In the genomic region with DNA sequence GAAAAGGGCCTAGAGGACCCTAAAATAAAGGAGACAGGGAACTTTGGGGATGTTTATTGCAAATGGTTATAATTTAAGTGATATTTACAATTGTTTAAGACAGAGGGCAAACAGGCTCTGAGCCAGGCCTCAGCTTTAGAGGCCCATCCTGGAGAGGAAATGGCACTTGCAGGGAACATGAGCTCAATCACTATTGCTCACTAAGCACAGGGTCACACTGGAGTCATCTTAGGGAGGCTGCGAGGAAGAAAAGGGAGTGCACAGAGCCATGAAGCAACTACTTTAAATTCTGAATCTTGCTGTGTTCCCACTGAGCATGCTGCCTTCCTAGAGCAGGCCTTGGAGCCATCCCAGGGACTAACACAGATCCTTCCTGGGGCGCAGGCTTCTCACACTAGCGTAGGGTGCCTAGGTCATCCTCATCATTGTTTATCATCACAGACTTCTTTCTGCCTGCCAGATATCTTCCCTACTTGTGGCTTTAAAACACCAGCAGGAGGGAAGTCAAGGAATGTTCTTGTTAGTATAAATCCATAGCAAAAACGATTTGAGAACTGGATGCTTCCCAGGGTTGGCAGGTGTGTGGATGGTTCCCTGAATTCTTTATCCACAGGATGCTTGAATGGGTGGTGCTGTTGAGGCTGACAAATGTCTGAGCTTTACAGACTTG, we compare ENCODE assay signal across 17 cellular contexts. TPM values are rescaled to one million over a fixed set of nuclear protein-coding genes. Genes with fewer than 3 reads are reported as not detected.
DNase-seq lines count a peak whose midpoint lies in the region; ATAC-seq and TF ChIP-seq lines count a peak whose summit lies in the region.
"Had no signal": no experiment of that assay in that cellular context is flagged by ENCODE, and none has a peak within 500 bp of the region (broad histone marks: within the 10 kb centered on the region; RNA-seq: fewer than 3 reads in every experiment).

No MANE protein-coding gene starts in this region.

- no peak for TF ChIP-seq RAD21 in IMR-90 (IDR thresholded peaks at IDR 0.05; ENCODE audit: low read length)

- no peaks in the 10 kb centered on the region for H3K27me3 ChIP-seq in IMR-90 (ENCODE audit: control insufficient read depth, insufficient read depth, low read length)
- H3K27me3 ChIP-seq: hepatocyte, thyroid gland had no signal

- H3K36me3 ChIP-seq in IMR-90 (ENCODE audit: control insufficient read depth, insufficient read depth, low read length) = peaks cover 8% of the 10 kb centered on the region; the same call in 1 of the 2 replicates

- no peak overlapping the region for H2BK15ac ChIP-seq in IMR-90 (ENCODE audit: low read depth, low read length)

- DNase-seq in activated CD8-positive, alpha-beta T cell treated with anti-CD3 and anti-CD28 coated beads for 36 hours = no peak
- no peak for DNase-seq in activated CD8-positive, alpha-beta T cell treated with anti-CD3 and anti-CD28 coated beads, Interleukin-2, amount 10 ng/mL, durations not matched to agents 7 days and 5 days
- DNase-seq in IMR-90 (peak; percentile 42), cerebellar cortex (ENCODE audit: low spot score) (peak; percentile 50), RKO (ENCODE audit: low spot score) (no peak), GM03348 (ENCODE audit: low spot score) (no peak)
- DNase-seq in activated effector memory CD4-positive, alpha-beta T cell treated with Interleukin-2 at 50 U/mL for 16 hours = no peak
- DNase-seq: activated T-cell treated with anti-CD3 and anti-CD28 coated beads, Interleukin-2, amount 50 U/mL, for 72 hours; MV-4-11; NCI-H1930; SW 1271; thyroid gland had no signal

- H3K4me1 Mint-ChIP-seq in activated CD8-positive, alpha-beta T cell treated with anti-CD3 and anti-CD28 coated beads for 36 hours (ENCODE audit: low read depth) = peaks cover 19% of the 10 kb centered on the region
- peaks cover 35% of the 10 kb centered on the region for H3K4me1 Mint-ChIP-seq in activated CD8-positive, alpha-beta T cell treated with anti-CD3 and anti-CD28 coated beads, Interleukin-2, amount 10 ng/mL, durations not matched to agents 7 days and 5 days (ENCODE audit: low read depth)
- H3K4me1 Mint-ChIP-seq in nephron = peaks cover 18% of the 10 kb centered on the region

- no peak overlapping the region for H2BK120ac ChIP-seq in IMR-90 (ENCODE audit: low read depth, low read length)

- in situ Hi-C loops in IMR-90 (cut with MboI; ENCODE audit: low sequenced_read_pairs) = loop anchor here (10.0 kb wide), 1 partner anchor 697 kb away; no protein-coding TSS in a partner anchor

- H3K79me1 ChIP-seq in IMR-90 (ENCODE audit: low read depth in 1 of 2, low read length in 2 of 2) = no peaks in the 10 kb centered on the region

- dilution Hi-C loops in IMR-90 (cut with HindIII; ENCODE audit: low sequenced_read_pairs, unreplicated experiment) = no loop called here

- H3K14ac ChIP-seq in IMR-90 (replicated peaks; ENCODE audit: low read depth, low read length) = 0 out of 2 replicates have a peak overlapping the region, but pooled peaks have one; percentile 65

- ATAC-seq in activated CD8-positive, alpha-beta T cell treated with anti-CD3 and anti-CD28 coated beads for 36 hours = no peak
- no peak for ATAC-seq in activated CD8-positive, alpha-beta T cell treated with anti-CD3 and anti-CD28 coated beads, Interleukin-2, amount 10 ng/mL, durations not matched to agents 7 days and 5 days
- no peak for ATAC-seq in IMR-90 (ENCODE audit: low read depth)
- ATAC-seq: activated T-cell treated with anti-CD3 and anti-CD28 coated beads, Interleukin-2, amount 50 U/mL, for 72 hours; GM23338; stimulated activated effector memory CD8-positive, alpha-beta T cell treated with anti-CD3 and anti-CD28 coated beads, Interleukin-12 subunit alpha, Interleukin-12 subunit beta, amount 100 ng/mL, for 72 hours had no signal

- peak overlapping the region; percentile 0; the same call in 1 of the 2 replicates for H3K27ac ChIP-seq in IMR-90 (ENCODE audit: insufficient read depth, low read length)
- H3K27ac ChIP-seq: hepatocyte, thyroid gland, VCaP had no signal

- H3K9me1 ChIP-seq in IMR-90 (ENCODE audit: insufficient read depth, low read length) = peaks cover 3% of the 10 kb centered on the region

- no peak overlapping the region for H3K4ac ChIP-seq in IMR-90 (ENCODE audit: low read depth, low read length)

- WGBS in IMR-90 (ENCODE audit: extremely low coverage in 2 of 2, insufficient read length in 1 of 2), 2 experiments = 50% methylated on average over 1 of the region's 4 CpGs; no CpG with 5 or more reads in 1 of the 2 experiments

- peak overlapping the region; percentile 72; the same call in 1 of the 2 replicates for H2AK5ac ChIP-seq in IMR-90 (ENCODE audit: low read depth, low read length)

- H3K4me3 ChIP-seq in IMR-90 (ENCODE audit: insufficient read depth, low read depth, low read length) = no peak overlapping the region
- H3K4me3 ChIP-seq: GM23338, hepatocyte, thyroid gland had no signal

- H4K8ac ChIP-seq in IMR-90 (ENCODE audit: low read depth in 2 of 2, low read length in 2 of 2) = no peak overlapping the region

- H2BK5ac ChIP-seq in IMR-90 (ENCODE audit: low read depth, low read length, poor library complexity, severe bottlenecking) = peak overlapping the region; percentile 34

- TF ChIP-seq POLR2A in IMR-90 (IDR thresholded peaks at IDR 0.05; ENCODE audit: low read depth, low read length) = no peak

- H3K4me2 ChIP-seq in IMR-90 (ENCODE audit: low read depth, low read length) = no peak overlapping the region
- H3K4me2 ChIP-seq: GM23338, hepatocyte had no signal

- CTCF ChIA-PET in activated CD8-positive, alpha-beta T cell treated with anti-CD3 and anti-CD28 coated beads for 36 hours (lab: Charles Lee) = no interaction called here
- CTCF ChIA-PET in activated CD8-positive, alpha-beta T cell treated with anti-CD3 and anti-CD28 coated beads, Interleukin-2, amount 10 ng/mL, durations not matched to agents 7 days and 5 days (lab: Charles Lee) = interaction anchor here (0.8 kb wide), 1 partner anchor 467 kb away, joined by 3 read pairs; no protein-coding TSS in a partner anchor
- CTCF ChIA-PET in IMR-90 (lab: Yijun Ruan, JAX) = no interaction called here

- no peak overlapping the region for H3K4me3 Mint-ChIP-seq in activated CD8-positive, alpha-beta T cell treated with anti-CD3 and anti-CD28 coated beads for 36 hours
- H3K4me3 Mint-ChIP-seq in activated CD8-positive, alpha-beta T cell treated with anti-CD3 and anti-CD28 coated beads, Interleukin-2, amount 10 ng/mL, durations not matched to agents 7 days and 5 days = no peak overlapping the region
- H3K4me3 Mint-ChIP-seq in nephron = no peak overlapping the region
- H3K4me3 Mint-ChIP-seq: activated T-cell treated with anti-CD3 and anti-CD28 coated beads, Interleukin-2, amount 50 U/mL, for 72 hours; GM23338; stimulated activated effector memory CD8-positive, alpha-beta T cell treated with anti-CD3 and anti-CD28 coated beads, Interleukin-12 subunit alpha, Interleukin-12 subunit beta, amount 100 ng/mL, for 72 hours had no signal

- no peak overlapping the region for H4K91ac ChIP-seq in IMR-90 (ENCODE audit: insufficient read depth, low read depth, low read length)

- no peak overlapping the region for H2BK20ac ChIP-seq in IMR-90 (ENCODE audit: low read depth, low read length)

- no peak overlapping the region for H2AK9ac ChIP-seq in IMR-90 (replicated peaks; ENCODE audit: low read depth, low read length, poor library complexity)

- H3K9me3 ChIP-seq in IMR-90 (ENCODE audit: control insufficient read depth, insufficient read depth, low read length) = no peaks in the 10 kb centered on the region
- H3K9me3 ChIP-seq: thyroid gland had no signal

- H3K23ac ChIP-seq in IMR-90 (ENCODE audit: low read depth, low read length) = 0 out of 2 replicates have a peak overlapping the region, but pooled peaks have one; percentile 48

- no peaks in the 10 kb centered on the region for H3K9me3 Mint-ChIP-seq in activated CD8-positive, alpha-beta T cell treated with anti-CD3 and anti-CD28 coated beads for 36 hours
- no peaks in the 10 kb centered on the region for H3K9me3 Mint-ChIP-seq in activated CD8-positive, alpha-beta T cell treated with anti-CD3 and anti-CD28 coated beads, Interleukin-2, amount 10 ng/mL, durations not matched to agents 7 days and 5 days (ENCODE audit: insufficient read depth)
- H3K9me3 Mint-ChIP-seq in nephron = no peaks in the 10 kb centered on the region
- H3K9me3 Mint-ChIP-seq: activated T-cell treated with anti-CD3 and anti-CD28 coated beads, Interleukin-2, amount 50 U/mL, for 72 hours; GM23338; stimulated activated effector memory CD8-positive, alpha-beta T cell treated with anti-CD3 and anti-CD28 coated beads, Interleukin-12 subunit alpha, Interleukin-12 subunit beta, amount 100 ng/mL, for 72 hours had no signal

- no peak overlapping the region for H2AFZ ChIP-seq in IMR-90 (replicated peaks; ENCODE audit: low read length, poor library complexity)
- H2AFZ ChIP-seq: GM23338, hepatocyte had no signal

- H3K27me3 Mint-ChIP-seq in activated CD8-positive, alpha-beta T cell treated with anti-CD3 and anti-CD28 coated beads for 36 hours = no peaks in the 10 kb centered on the region
- no peaks in the 10 kb centered on the region for H3K27me3 Mint-ChIP-seq in activated CD8-positive, alpha-beta T cell treated with anti-CD3 and anti-CD28 coated beads, Interleukin-2, amount 10 ng/mL, durations not matched to agents 7 days and 5 days (ENCODE audit: low read depth)
- H3K27me3 Mint-ChIP-seq in nephron (ENCODE audit: low read depth) = no peaks in the 10 kb centered on the region

- no peaks in the 10 kb centered on the region for H3K36me3 Mint-ChIP-seq in activated CD8-positive, alpha-beta T cell treated with anti-CD3 and anti-CD28 coated beads for 36 hours (ENCODE audit: low read depth)
- peaks cover 9% of the 10 kb centered on the region for H3K36me3 Mint-ChIP-seq in activated CD8-positive, alpha-beta T cell treated with anti-CD3 and anti-CD28 coated beads, Interleukin-2, amount 10 ng/mL, durations not matched to agents 7 days and 5 days (ENCODE audit: low read depth)
- H3K36me3 Mint-ChIP-seq in nephron (ENCODE audit: low read depth) = peaks cover 29% of the 10 kb centered on the region

- H3K9ac ChIP-seq in IMR-90 (ENCODE audit: low read depth, low read length) = no peak overlapping the region

- TF ChIP-seq CTCF in activated CD8-positive, alpha-beta T cell treated with anti-CD3 and anti-CD28 coated beads for 36 hours (IDR thresholded peaks at IDR 0.05) = no peak
- TF ChIP-seq CTCF in IMR-90 (conservative IDR thresholded peaks at IDR 0.05; ENCODE audit: low read depth, low read length) (no peak), nephron (IDR thresholded peaks at IDR 0.05; ENCODE audit: unreplicated experiment in 3 of 3) (no peak)

- intact Hi-C loops in activated CD8-positive, alpha-beta T cell treated with anti-CD3 and anti-CD28 coated beads for 36 hours (cut with micrococcal nuclease) = loop anchor here (10.0 kb wide), 1 partner anchor 507 kb away; no protein-coding TSS in a partner anchor
- intact Hi-C loops in IMR-90 (cut with micrococcal nuclease) = no loop called here

- peaks cover 12% of the 10 kb centered on the region for H3K4me1 ChIP-seq in IMR-90 (ENCODE audit: control insufficient read depth, insufficient read depth, low read length)

- POLR2A ChIA-PET in activated CD8-positive, alpha-beta T cell treated with anti-CD3 and anti-CD28 coated beads for 36 hours (lab: Charles Lee) = interaction anchor here (0.6 kb wide), 1 partner anchor 864 kb away, joined by 3 read pairs; no protein-coding TSS in a partner anchor
- POLR2A ChIA-PET in activated CD8-positive, alpha-beta T cell treated with anti-CD3 and anti-CD28 coated beads, Interleukin-2, amount 10 ng/mL, durations not matched to agents 7 days and 5 days (lab: Charles Lee) = interaction anchor here (1.2 kb wide), 1 partner anchor 801 kb away, joined by 3 read pairs; no protein-coding TSS in a partner anchor
- POLR2A ChIA-PET in IMR-90 (lab: Charles Lee; ENCODE audit: unreplicated experiment) = no interaction called here

- H3K18ac ChIP-seq in IMR-90 (ENCODE audit: low read depth, low read length) = no peak overlapping the region

- H3K27ac Mint-ChIP-seq in activated CD8-positive, alpha-beta T cell treated with anti-CD3 and anti-CD28 coated beads for 36 hours = peak overlapping the region; percentile 49
- H3K27ac Mint-ChIP-seq in activated CD8-positive, alpha-beta T cell treated with anti-CD3 and anti-CD28 coated beads, Interleukin-2, amount 10 ng/mL, durations not matched to agents 7 days and 5 days = no peak overlapping the region
- peak overlapping the region; percentile 81 to 95 (median 92) for H3K27ac Mint-ChIP-seq in nephron
- H3K27ac Mint-ChIP-seq: activated T-cell treated with anti-CD3 and anti-CD28 coated beads, Interleukin-2, amount 50 U/mL, for 72 hours; GM23338; stimulated activated effector memory CD8-positive, alpha-beta T cell treated with anti-CD3 and anti-CD28 coated beads, Interleukin-12 subunit alpha, Interleukin-12 subunit beta, amount 100 ng/mL, for 72 hours had no signal

- H4K5ac ChIP-seq in IMR-90 (ENCODE audit: low read depth, low read length) = no peak overlapping the region

- H3K56ac ChIP-seq in IMR-90 (ENCODE audit: extremely low read depth, insufficient read depth, low read length) = no peak overlapping the region

- no peaks in the 10 kb centered on the region for H4K20me1 ChIP-seq in IMR-90 (ENCODE audit: insufficient read depth, low read length)

- BruUV-seq in IMR-90 (replicated peaks; lab: Mats Ljungman, UMichigan) = TSS peak; percentile 90

RNA-seq across cellular contexts. Expression of a gene that starts 12.7 kb away (rescaled TPM):
- total RNA-seq in activated CD8-positive, alpha-beta T cell treated with anti-CD3 and anti-CD28 coated beads for 36 hours = 10 to 100 TPM; 17.1 to 17.5 TPM
- 10 to 100 TPM; 26.4 to 29.7 TPM for total RNA-seq in activated CD8-positive, alpha-beta T cell treated with anti-CD3 and anti-CD28 coated beads, Interleukin-2, amount 10 ng/mL, durations not matched to agents 7 days and 5 days
- total RNA-seq in IMR-90 (2012; rRNA removed) = 18.3 and 19.2 TPM in 2 replicates
- polyA plus RNA-seq in IMR-90 (2012; rRNA removed) = 23.1 and 24.0 TPM in 2 replicates
- polyA plus RNA-seq in IMR-90 (2012; cell fraction: cytosol; rRNA removed) = 18.5 and 22.8 TPM in 2 replicates
- 28.0 and 41.8 TPM in 2 replicates for polyA plus RNA-seq in IMR-90 (2012; cell fraction: nucleus; rRNA removed; ENCODE audit: low replicate concordance)

Comparison
In these comparisons a context has a peak if more than half of its experiments do, and no peak if none do; other contexts are left out.
1. DNase-seq: peak in IMR-90 (single experiment) and cerebellar cortex (single experiment); none in activated CD8-positive, alpha-beta T cell treated with anti-CD3 and anti-CD28 coated beads for 36 hours (single experiment), activated CD8-positive, alpha-beta T cell treated with anti-CD3 and anti-CD28 coated beads, Interleukin-2, amount 10 ng/mL, durations not matched to agents 7 days and 5 days (single experiment), RKO (single experiment), activated effector memory CD4-positive, alpha-beta T cell treated with Interleukin-2 at 50 U/mL for 16 hours (single experiment) and GM03348 (single experiment).